11 cellular contexts compared by ENCODE assay signal in the genomic region with DNA sequence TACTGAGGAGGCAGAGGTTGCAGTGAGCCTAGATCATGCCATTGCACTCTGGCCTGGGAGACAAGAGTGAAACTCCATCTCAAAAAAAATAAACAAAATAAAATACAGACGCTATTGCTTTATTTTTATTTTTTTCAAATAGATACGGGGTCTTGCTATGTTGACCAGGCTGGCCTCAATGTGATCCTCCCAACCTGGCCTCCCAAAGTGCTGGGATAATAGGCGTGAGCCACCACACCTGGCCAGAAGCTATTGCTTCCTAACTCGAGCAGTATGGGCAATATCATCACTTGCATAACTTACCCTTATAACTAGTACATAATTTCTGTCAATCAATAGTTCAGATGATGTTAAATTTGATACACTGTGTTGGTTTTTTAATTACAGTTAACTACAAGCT. TPM values are rescaled to one million over a fixed set of nuclear protein-coding genes. Genes with fewer than 3 reads are reported as not detected.
A peak's percentile ranks its signal among the peaks of the same experiment; 100 is the strongest.
DNase-seq lines count a peak whose midpoint lies in the region; ATAC-seq and TF ChIP-seq lines count a peak whose summit lies in the region.
"Had no signal": no experiment of that assay in that cellular context is flagged by ENCODE, and none has a peak within 500 bp of the region (broad histone marks: within the 10 kb centered on the region; RNA-seq: fewer than 3 reads in every experiment).

No MANE protein-coding gene starts in this region.

- peak overlapping the region; percentile 100 for H3K4me3 ChIP-seq in AG04450 (ENCODE audit: low read depth, low read length)
- 0 out of 2 replicates have a peak overlapping the region, but pooled peaks have one; percentile 97 for H3K4me3 ChIP-seq in HUES48 (ENCODE audit: low read depth, low read length)
- peak overlapping the region; percentile 100 for H3K4me3 ChIP-seq in astrocyte of the spinal cord (ENCODE audit: low read depth, low read length)

- H3K36me3 ChIP-seq in HUES48 (ENCODE audit: control insufficient read depth, insufficient read depth, low read length), result peaks cover 25% of the 10 kb centered on the region

- in situ Hi-C loops in astrocyte of the spinal cord (cut with HindIII; ENCODE audit: low sequenced_read_pairs), result no loop called here

- no peaks in the 10 kb centered on the region for H3K9me3 Mint-ChIP-seq in mesothelial cell of epicardium

- peaks cover 19% of the 10 kb centered on the region for H3K4me1 ChIP-seq in HUES48 (ENCODE audit: control insufficient read depth, insufficient read depth, low read length)

- H3K4me1 Mint-ChIP-seq in mesothelial cell of epicardium, result peaks cover 37% of the 10 kb centered on the region

- CTCF ChIA-PET in AG04450 (lab: Charles Lee), result no interaction called here

- H3K4me3 Mint-ChIP-seq in mesothelial cell of epicardium, result peak overlapping the region; percentile 99

- peaks cover 9% of the 10 kb centered on the region for H3K36me3 Mint-ChIP-seq in mesothelial cell of epicardium

- no peaks in the 10 kb centered on the region; the same call in 1 of the 2 replicates for H3K9me3 ChIP-seq in AG04450 (ENCODE audit: control insufficient read depth, insufficient read depth, low read length)
- no peaks in the 10 kb centered on the region for H3K9me3 ChIP-seq in HUES48 (ENCODE audit: control insufficient read depth, insufficient read depth, low read length)

- DNase-seq in AG04450 (ENCODE audit: low read depth, low spot score) (no peak), astrocyte of the spinal cord (ENCODE audit: low read depth, low spot score) (no peak), mesothelial cell of epicardium (ENCODE audit: low spot score in 2 of 2, unreplicated experiment in 2 of 2) (no peak), OCI-M2 (lab: John Stamatoyannopoulos, UW; ENCODE audit: unreplicated experiment) (no peak), DMS153 treated with DMSO at 0.1 percent for 48 hours (lab: John Stamatoyannopoulos, UW; ENCODE audit: unreplicated experiment) (no peak)
- DNase-seq: activated effector memory CD4-positive, alpha-beta T cell treated with anti-CD3 and anti-CD28 coated beads, Interleukin-2, amount 50 U/mL, for 16 hours had no signal

- no peak for TF ChIP-seq CTCF in AG04450 (IDR thresholded peaks at IDR 0.05; ENCODE audit: low read depth, low read length)
- no peak for TF ChIP-seq CTCF in astrocyte of the spinal cord (IDR thresholded peaks at IDR 0.05; ENCODE audit: low read depth, low read length)
- no peak for TF ChIP-seq CTCF in mesothelial cell of epicardium (IDR thresholded peaks at IDR 0.05; ENCODE audit: unreplicated experiment)

- H3K27ac Mint-ChIP-seq in mesothelial cell of epicardium, result no peak overlapping the region

- no peak overlapping the region for H3K9ac ChIP-seq in HUES48 (ENCODE audit: low read depth, low read length)
- H3K9ac ChIP-seq: parathyroid adenoma had no signal

- H3K27me3 Mint-ChIP-seq in mesothelial cell of epicardium (ENCODE audit: low read depth), result no peaks in the 10 kb centered on the region

- H3K27ac ChIP-seq in AG04450 (ENCODE audit: low read depth, low read length), result no peak overlapping the region
- H3K27ac ChIP-seq in HUES48 (ENCODE audit: low read depth, low read length), result no peak overlapping the region
- H3K27ac ChIP-seq: parathyroid adenoma had no signal

- POLR2A ChIA-PET in AG04450 (lab: Yijun Ruan, JAX), result interaction anchor here (0.5 kb wide), 1 partner anchor 329 kb away, joined by 3 read pairs; no protein-coding TSS in a partner anchor

- ATAC-seq in GM21717 (IDR thresholded peaks at IDR 0.05; ENCODE audit: unreplicated experiment) (no peak), HG03196 (IDR thresholded peaks at IDR 0.05; ENCODE audit: unreplicated experiment) (no peak)

- H3K27me3 ChIP-seq in AG04450 (ENCODE audit: control insufficient read depth, insufficient read depth, low read length) (no peaks in the 10 kb centered on the region), HUES48 (ENCODE audit: control insufficient read depth, insufficient read depth, low read length) (no peaks in the 10 kb centered on the region)

RNA-seq across cellular contexts. Expression of gene ARF4, which starts 3.0 kb away (rescaled TPM):
- 588 and 766 TPM in 2 replicates for polyA plus RNA-seq in AG04450 (2011; rRNA removed)
- 302 and 551 TPM in 2 replicates for polyA minus RNA-seq in AG04450 (2011; rRNA and poly(A)+ RNA removed)
- 165 to 177 TPM (median 167 TPM) in 3 replicates for total RNA-seq in mesothelial cell of epicardium

RNA-seq across cellular contexts. Expression of gene PDE12, which starts 38.1 kb away (rescaled TPM):
- 11.5 and 12.1 TPM in 2 replicates for polyA plus RNA-seq in AG04450 (2011; rRNA removed)
- polyA minus RNA-seq in AG04450 (2011; rRNA and poly(A)+ RNA removed), result 30.0 and 36.9 TPM in 2 replicates
- total RNA-seq in mesothelial cell of epicardium, result 15.2 to 17.6 TPM (median 17.3 TPM) in 3 replicates

RNA-seq across cellular contexts. Expression of gene DNAH12, which starts 50.0 kb away (rescaled TPM):
- under 0.01 TPM in 1 of 2 replicates, not detected in the other for polyA plus RNA-seq in AG04450 (2011; rRNA removed)
- not detected in 2 replicates for polyA minus RNA-seq in AG04450 (2011; rRNA and poly(A)+ RNA removed)
- 0.29 to 0.60 TPM (median 0.43 TPM) in 3 replicates for total RNA-seq in mesothelial cell of epicardium
- total RNA-seq: NCI-H460 had no signal
